Comparison of ENCODE assay signal across 23 cellular contexts in the genomic region with DNA sequence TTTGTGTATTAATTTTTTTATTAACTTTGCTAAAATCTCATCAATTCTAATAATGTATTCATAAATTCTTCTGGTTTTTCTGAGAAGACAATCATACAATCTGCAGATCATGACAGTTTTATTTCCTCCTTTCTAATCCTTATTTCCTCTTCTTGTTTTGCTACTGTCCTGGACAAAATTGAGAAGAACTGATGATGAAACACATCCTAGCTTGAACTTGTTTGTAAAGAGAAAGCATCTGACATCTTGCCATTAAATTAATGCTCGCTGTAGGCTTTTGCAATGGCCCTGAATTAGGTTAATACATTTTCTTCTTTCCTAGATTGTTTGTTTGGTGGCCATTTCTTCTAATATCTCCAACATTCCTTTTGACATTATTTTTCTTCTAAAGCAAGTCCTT.
A peak's percentile ranks its signal among the peaks of the same experiment; 100 is the strongest.
DNase-seq lines count a peak whose midpoint lies in the region; ATAC-seq, FAIRE-seq and TF ChIP-seq lines count a peak whose summit lies in the region.
"Had no signal": no experiment of that assay in that cellular context is flagged by ENCODE, and none has a peak within 500 bp of the region (broad histone marks: within the 10 kb centered on the region; RNA-seq: fewer than 3 reads in every experiment).

No MANE protein-coding gene starts in this region.

- WGBS in body of pancreas, 2 donors = 85 to 89% methylated on average over 1 of the region's 1 CpG

- DNase-seq in AML-193 (lab: John Stamatoyannopoulos, UW) = peak; percentile 20 to 43
- DNase-seq in MV-4-11 (lab: John Stamatoyannopoulos, UW) = peak; percentile 87
- DNase-seq in astrocyte (ENCODE audit: low read depth) = no peak
- DNase-seq in Calu3 = no peak
- DNase-seq in body of pancreas = no peak
- no peak for DNase-seq in 8988T
- DNase-seq in MM.1S = no peak
- DNase-seq: activated CD8-positive, alpha-beta T cell treated with anti-CD3 and anti-CD28 coated beads, Interleukin-2, amount 10 ng/mL, durations not matched to agents 7 days and 5 days; activated naive CD4-positive, alpha-beta T cell; adrenal gland; CD4-positive, alpha-beta memory T cell; DMS153; heart right ventricle; NCI-H1092 treated with DMSO at 0.1 percent for 48 hours; NCI-H2029; NCI-H446; posterior cingulate gyrus had no signal

- no peak overlapping the region for H3K4me3 Mint-ChIP-seq in astrocyte (ENCODE audit: unreplicated experiment)
- H3K4me3 Mint-ChIP-seq in Calu3 (ENCODE audit: low read depth, unreplicated experiment) = no peak overlapping the region
- H3K4me3 Mint-ChIP-seq: activated CD8-positive, alpha-beta T cell treated with anti-CD3 and anti-CD28 coated beads, Interleukin-2, amount 10 ng/mL, durations not matched to agents 7 days and 5 days; CD4-positive, alpha-beta memory T cell; nephron; type B pancreatic cell had no signal

- peak; percentile 54 for FAIRE-seq in astrocyte (lab: Jason Lieb, UNC)
- FAIRE-seq: endometrium had no signal

- H3F3A ChIP-seq in MM.1S (ENCODE audit: insufficient read depth, low read length) = no peaks in the 10 kb centered on the region

- no peaks in the 10 kb centered on the region for H4K20me1 ChIP-seq in astrocyte (ENCODE audit: insufficient read depth, low read length)
- no peaks in the 10 kb centered on the region for H4K20me1 ChIP-seq in MM.1S (ENCODE audit: insufficient read depth, low read length)

- no peaks in the 10 kb centered on the region for H3K9me2 ChIP-seq in MM.1S (replicated peaks; ENCODE audit: insufficient read depth, low read length)

- peak overlapping the region; percentile 85 for H3K27ac Mint-ChIP-seq in astrocyte (ENCODE audit: unreplicated experiment)
- H3K27ac Mint-ChIP-seq in Calu3 (ENCODE audit: unreplicated experiment) = no peak overlapping the region
- H3K27ac Mint-ChIP-seq: activated CD8-positive, alpha-beta T cell treated with anti-CD3 and anti-CD28 coated beads, Interleukin-2, amount 10 ng/mL, durations not matched to agents 7 days and 5 days; CD4-positive, alpha-beta memory T cell; nephron; type B pancreatic cell had no signal

- H3K27ac ChIP-seq in astrocyte (ENCODE audit: low read depth, low read length) (peak overlapping the region; percentile 65), neutrophil (peak overlapping the region; percentile 3), body of pancreas (no peak overlapping the region), MM.1S (ENCODE audit: low read length) (no peak overlapping the region)
- H3K27ac ChIP-seq: adrenal gland had no signal

- H3K4me2 ChIP-seq in astrocyte (ENCODE audit: low read length) (no peak overlapping the region), MM.1S (ENCODE audit: low read depth, low read length) (no peak overlapping the region)

- H2AFZ ChIP-seq in astrocyte (ENCODE audit: low read depth, low read length) (no peak overlapping the region), MM.1S (ENCODE audit: low read length) (no peak overlapping the region)

- CTCF ChIA-PET in Calu3 (lab: Charles Lee) = interaction anchor here (0.6 kb wide), 1 partner anchor 13 kb away, joined by 4 read pairs; no protein-coding TSS in a partner anchor

- ATAC-seq in body of pancreas = no peak
- ATAC-seq: activated CD4-positive, CD25-positive, alpha-beta regulatory T cell treated with anti-CD3 and anti-CD28 coated beads, Interleukin-2, amount 50 U/mL, for 24 hours; activated CD8-positive, alpha-beta T cell treated with anti-CD3 and anti-CD28 coated beads, Interleukin-2, amount 10 ng/mL, durations not matched to agents 7 days and 5 days; heart right ventricle; sciatic nerve had no signal

- intact Hi-C loops in Calu3 (cut with micrococcal nuclease; ENCODE audit: unreplicated experiment) (no loop called here), body of pancreas (cut with DNase I) (no loop called here)

- no peak overlapping the region for H3K4me3 ChIP-seq in astrocyte (ENCODE audit: insufficient read depth, low read depth, low read length)
- no peak overlapping the region for H3K4me3 ChIP-seq in neutrophil (ENCODE audit: low read depth in 1 of 2, low read length in 1 of 2)
- H3K4me3 ChIP-seq in body of pancreas = no peak overlapping the region
- no peak overlapping the region for H3K4me3 ChIP-seq in MM.1S (ENCODE audit: low read length)
- H3K4me3 ChIP-seq: adrenal gland, heart right ventricle had no signal

- no peaks in the 10 kb centered on the region for H3K79me2 ChIP-seq in astrocyte (ENCODE audit: insufficient read depth, low read length)
- no peaks in the 10 kb centered on the region for H3K79me2 ChIP-seq in MM.1S (ENCODE audit: low read length)

- TF ChIP-seq CTCF in astrocyte (IDR thresholded peaks at IDR 0.05; ENCODE audit: insufficient read depth, low read depth, low read length) = no peak
- no peak for TF ChIP-seq CTCF in neutrophil (IDR thresholded peaks at IDR 0.05)
- no peak for TF ChIP-seq CTCF in Calu3 (IDR thresholded peaks at IDR 0.05; ENCODE audit: unreplicated experiment)
- no peak for TF ChIP-seq CTCF in body of pancreas (IDR thresholded peaks at IDR 0.05)
- TF ChIP-seq CTCF in MM.1S (IDR thresholded peaks at IDR 0.05; ENCODE audit: low read length) = no peak

- no peak for TF ChIP-seq POLR2A in body of pancreas (IDR thresholded peaks at IDR 0.05)

- H3K9me3 ChIP-seq in astrocyte (ENCODE audit: insufficient read depth, low read depth, low read length) (no peaks in the 10 kb centered on the region), neutrophil (no peaks in the 10 kb centered on the region), body of pancreas (no peaks in the 10 kb centered on the region), MM.1S (replicated peaks; ENCODE audit: insufficient read depth, low read length) (no peaks in the 10 kb centered on the region)
- H3K9me3 ChIP-seq: adrenal gland, heart right ventricle had no signal

- no peak overlapping the region for H3K9ac ChIP-seq in astrocyte (ENCODE audit: low read length)
- H3K9ac ChIP-seq in MM.1S (ENCODE audit: low read length) = no peak overlapping the region

- no peaks in the 10 kb centered on the region for H3K27me3 ChIP-seq in astrocyte (ENCODE audit: insufficient read depth, low read length)
- peaks cover 41% of the 10 kb centered on the region for H3K27me3 ChIP-seq in neutrophil
- no peaks in the 10 kb centered on the region for H3K27me3 ChIP-seq in body of pancreas
- H3K27me3 ChIP-seq in MM.1S (replicated peaks; ENCODE audit: insufficient read depth, low read length) = no peaks in the 10 kb centered on the region
- H3K27me3 ChIP-seq: adrenal gland, heart right ventricle had no signal

- H3K9me3 Mint-ChIP-seq in astrocyte (ENCODE audit: unreplicated experiment) (no peaks in the 10 kb centered on the region), Calu3 (ENCODE audit: low read depth, unreplicated experiment) (peaks cover 1% of the 10 kb centered on the region)
- H3K9me3 Mint-ChIP-seq: CD4-positive, alpha-beta memory T cell; nephron had no signal

- H3K4me1 Mint-ChIP-seq in astrocyte (ENCODE audit: low read depth, unreplicated experiment) = peaks cover 64% of the 10 kb centered on the region
- H3K4me1 Mint-ChIP-seq in Calu3 (ENCODE audit: low read depth, unreplicated experiment) = peaks cover 51% of the 10 kb centered on the region
- H3K4me1 Mint-ChIP-seq: CD4-positive, alpha-beta memory T cell had no signal

- H3K36me3 ChIP-seq in astrocyte (ENCODE audit: insufficient read depth, low read length) (no peaks in the 10 kb centered on the region), neutrophil (no peaks in the 10 kb centered on the region), body of pancreas (replicated peaks in 1 of 2; ENCODE audit: insufficient read depth in 1 of 2, low read depth in 2 of 2) (no peaks in the 10 kb centered on the region), MM.1S (replicated peaks; ENCODE audit: insufficient read depth, low read length) (no peaks in the 10 kb centered on the region)
- H3K36me3 ChIP-seq: adrenal gland, heart right ventricle had no signal

- no TSS peak for BruUV-seq in Calu3 (replicated peaks; lab: Mats Ljungman, UMichigan)

- no peaks in the 10 kb centered on the region for H3K36me3 Mint-ChIP-seq in astrocyte (ENCODE audit: low read depth, unreplicated experiment)
- no peaks in the 10 kb centered on the region for H3K36me3 Mint-ChIP-seq in Calu3 (ENCODE audit: insufficient read depth, unreplicated experiment)
- H3K36me3 Mint-ChIP-seq: CD4-positive, alpha-beta memory T cell; type B pancreatic cell had no signal

- H3K4me1 ChIP-seq in astrocyte (ENCODE audit: insufficient read depth, low read length) (peaks cover 51% of the 10 kb centered on the region), neutrophil (ENCODE audit: control insufficient read depth in 1 of 2, insufficient read depth in 1 of 2, low read depth in 1 of 2, low read length in 1 of 2) (peaks cover 6 to 12% of the 10 kb centered on the region in 2 experiments), body of pancreas (peaks cover 8% of the 10 kb centered on the region), MM.1S (ENCODE audit: low read length) (no peaks in the 10 kb centered on the region; the same call in 1 of the 2 replicates)

- no peaks in the 10 kb centered on the region for H3K27me3 Mint-ChIP-seq in astrocyte (ENCODE audit: low read depth, unreplicated experiment)
- H3K27me3 Mint-ChIP-seq in Calu3 (ENCODE audit: unreplicated experiment) = no peaks in the 10 kb centered on the region
- H3K27me3 Mint-ChIP-seq: type B pancreatic cell had no signal

Comparison
In these comparisons a context has a peak if more than half of its experiments do, and no peak if none do; other contexts are left out.
1. DNase-seq: peak in AML-193 (2 of 2) and MV-4-11 (single experiment); none in astrocyte (single experiment), Calu3 (single experiment), body of pancreas (0 of 4), 8988T (single experiment) and MM.1S (single experiment).
2. H3K27ac ChIP-seq: peak in astrocyte (single experiment) and neutrophil (single experiment); none in body of pancreas (0 of 4) and MM.1S (single experiment).